In genomic region chr10:7069706-7070105, GRCh38 we compare ENCODE assay signal across 3 cellular contexts.
"Had no signal": no experiment of that assay in that cellular context is flagged by ENCODE, and none has a peak within 500 bp of the region (broad histone marks: within the 10 kb centered on the region; RNA-seq: fewer than 3 reads in every experiment).

No MANE protein-coding gene starts in this region.

- DNase-seq: GDM1, GF-D8 had no signal

- ATAC-seq: GM12878 had no signal

- H3K4me3 ChIP-seq: GM12878 had no signal
